In the genomic region with DNA sequence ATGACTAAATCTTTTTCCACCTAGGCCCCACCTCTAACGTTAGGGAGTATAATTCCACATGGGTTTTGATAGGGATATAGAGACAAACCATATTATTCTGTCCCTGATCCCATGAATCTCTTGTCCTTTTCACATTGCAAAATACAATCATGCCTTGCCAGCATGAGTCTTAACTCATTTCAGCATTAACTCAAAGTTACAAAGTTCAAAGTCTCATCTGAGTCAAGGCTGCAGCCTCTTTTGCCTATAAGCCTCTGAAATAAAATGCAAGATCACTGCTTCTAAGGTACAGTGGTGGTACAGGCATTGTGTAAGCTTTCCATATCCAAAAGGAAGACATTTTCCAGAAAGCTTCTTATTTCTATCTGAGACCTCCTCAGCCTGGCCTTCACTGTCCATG, we compare ENCODE assay signal across 2 cellular contexts. TPM values are rescaled to one million over a fixed set of nuclear protein-coding genes. Genes with fewer than 3 reads are reported as not detected.
"Had no signal": no experiment of that assay in that cellular context is flagged by ENCODE, and none has a peak within 500 bp of the region (broad histone marks: within the 10 kb centered on the region; RNA-seq: fewer than 3 reads in every experiment).

No MANE protein-coding gene starts in this region.

RNA-seq across cellular contexts. Expression of a gene that starts 54.3 kb away (rescaled TPM):
- total RNA-seq: ascending aorta had no signal
- polyA plus RNA-seq: aorta had no signal
